Comparison of ENCODE assay signal across 8 cellular contexts in genomic region chr22:31488346-31488883, GRCh38. TPM values are rescaled to one million over a fixed set of nuclear protein-coding genes. Genes with fewer than 3 reads are reported as not detected.
DNase-seq lines count a peak whose midpoint lies in the region; ATAC-seq, FAIRE-seq and TF ChIP-seq lines count a peak whose summit lies in the region.

No MANE protein-coding gene starts in this region.

- intact Hi-C loops in posterior cingulate gyrus (cut with DNase I), result loop anchor here (10.0 kb wide), 1 partner anchor 84 kb away; no protein-coding TSS in a partner anchor

- H3K27ac ChIP-seq in SJSA1, result no peak overlapping the region

- peak overlapping the region; percentile 97 for H3K9ac ChIP-seq in skeletal muscle satellite cell (ENCODE audit: low read depth, low read length)

- H3K27me3 ChIP-seq in SJSA1 (replicated peaks), result no peaks in the 10 kb centered on the region
- no peaks in the 10 kb centered on the region for H3K27me3 ChIP-seq in skeletal muscle satellite cell (ENCODE audit: control insufficient read depth, insufficient read depth, low read length)

- H3K36me3 ChIP-seq in SJSA1 (peaks cover 57% of the 10 kb centered on the region), skeletal muscle satellite cell (ENCODE audit: insufficient read depth, low read length) (peaks cover 26% of the 10 kb centered on the region)

- H3K9me3 ChIP-seq in SJSA1 (replicated peaks) (no peaks in the 10 kb centered on the region), skeletal muscle satellite cell (replicated peaks; ENCODE audit: low read length) (no peaks in the 10 kb centered on the region)

- FAIRE-seq in GM18507 (lab: Jason Lieb, UNC), result peak; percentile 70

- H3K4me1 ChIP-seq in SJSA1 (replicated peaks), result peaks cover 12% of the 10 kb centered on the region
- H3K4me1 ChIP-seq in skeletal muscle satellite cell (ENCODE audit: control insufficient read depth, insufficient read depth, low read length), result peaks cover 19% of the 10 kb centered on the region

- peak overlapping the region; percentile 85 for H3K4me2 ChIP-seq in skeletal muscle satellite cell (ENCODE audit: low read length)

- no peak for ATAC-seq in HG02885 (IDR thresholded peaks at IDR 0.05; ENCODE audit: poor library complexity, unreplicated experiment)
- ATAC-seq in GM18868 (IDR thresholded peaks at IDR 0.05; ENCODE audit: unreplicated experiment), result no peak
- ATAC-seq in GM21576 (IDR thresholded peaks at IDR 0.05; ENCODE audit: unreplicated experiment), result no peak

- TF ChIP-seq CTCF in fibroblast of the aortic adventitia (IDR thresholded peaks at IDR 0.05; ENCODE audit: insufficient read depth, low read length), result no peak

- no peak for DNase-seq in GM18507 (ENCODE audit: extremely low spot score, insufficient read length, low read depth)
- DNase-seq in SJSA1 (ENCODE audit: low read depth in 1 of 2, low spot score in 2 of 2), result no peak
- peak; percentile 1 for DNase-seq in fibroblast of the aortic adventitia (ENCODE audit: low read depth)
- DNase-seq in posterior cingulate gyrus, result no peak

- peak overlapping the region; percentile 88 for H3K4me3 ChIP-seq in SJSA1
- H3K4me3 ChIP-seq in fibroblast of the aortic adventitia (ENCODE audit: low read depth, low read length), result peak overlapping the region; percentile 92
- peak overlapping the region; percentile 94 for H3K4me3 ChIP-seq in skeletal muscle satellite cell (ENCODE audit: low read length)

RNA-seq across cellular contexts. Expression of gene EIF4ENIF1, which starts 1.2 kb away (rescaled TPM):
- 6.1 and 14.8 TPM in 2 replicates for total RNA-seq in SJSA1 (2014; rRNA removed; shearing (Covaris generic))
- 15.4 and 22.1 TPM in 2 replicates for total RNA-seq in fibroblast of the aortic adventitia (ENCODE audit: low replicate concordance)
- 9.4 and 11.4 TPM in 2 replicates for total RNA-seq in skeletal muscle satellite cell (2012; rRNA removed)

RNA-seq across cellular contexts. Expression of gene SFI1, which starts 7.9 kb away (rescaled TPM):
- 8.5 and 11.0 TPM in 2 replicates for total RNA-seq in SJSA1 (2014; rRNA removed; shearing (Covaris generic))
- total RNA-seq in fibroblast of the aortic adventitia (ENCODE audit: low replicate concordance), result 19.9 and 20.3 TPM in 2 replicates
- total RNA-seq in skeletal muscle satellite cell (2012; rRNA removed), result 12.7 and 13.1 TPM in 2 replicates
